ENCODE assay signal across 26 cellular contexts in genomic region chr10:131018886-131019500, GRCh38.
"Had no signal": no experiment of that assay in that cellular context is flagged by ENCODE, and none has a peak within 500 bp of the region (broad histone marks: within the 10 kb centered on the region; RNA-seq: fewer than 3 reads in every experiment).

No MANE protein-coding gene starts in this region.

- H3K27ac Mint-ChIP-seq: activated CD4-positive, alpha-beta T cell treated with anti-CD3 and anti-CD28 coated beads, Interleukin-2, amount 10 ng/mL, durations not matched to agents 24 days and 14 days; activated CD8-positive, alpha-beta memory T cell treated with anti-CD3 and anti-CD28 coated beads, Interleukin-2, amount 10 ng/mL, durations not matched to agents 7 days and 5 days; activated naive CD4-positive, alpha-beta T cell treated with anti-CD3 and anti-CD28 coated beads, Interleukin-2, amount 50 U/mL, for 24 hours; activated T-cell treated with anti-CD3 and anti-CD28 coated beads, Interleukin-2, amount 50 U/mL, for 24 hours; activated T-helper 1 cell treated with anti-CD3 and anti-CD28 coated beads, Interleukin-12 subunit alpha, Interleukin-12 subunit beta, Interleukin-2, Interleukin-4 antibody, amounts not matched to agents 30 ng/mL and 10 ng/mL and 1 ng/mL, durations not matched to agents 14 hours and 24 hours and 36 hours; IgD-negative memory B cell; T-helper 1 cell treated with Interleukin-12 subunit alpha and Interleukin-12 subunit beta and Interleukin-4 antibody, amounts not matched to agents 30 μg/mL and 1 μg/mL, for 36 hours; WTC11 had no signal

- H3K4me1 Mint-ChIP-seq: activated CD4-positive, alpha-beta T cell treated with anti-CD3 and anti-CD28 coated beads, Interleukin-2, amount 10 ng/mL, durations not matched to agents 24 days and 14 days; activated CD8-positive, alpha-beta memory T cell treated with anti-CD3 and anti-CD28 coated beads, Interleukin-2, amount 10 ng/mL, durations not matched to agents 7 days and 5 days; activated naive CD4-positive, alpha-beta T cell treated with anti-CD3 and anti-CD28 coated beads, Interleukin-2, amount 50 U/mL, for 24 hours; WTC11 had no signal

- DNase-seq: activated CD4-positive, alpha-beta T cell treated with anti-CD3 and anti-CD28 coated beads, Interleukin-2, amount 10 ng/mL, durations not matched to agents 24 days and 14 days; activated CD4-positive, alpha-beta T cell treated with anti-CD3 and anti-CD28 coated beads, Interleukin-2, amount 50 U/mL, for 48 hours; activated CD4-positive, CD25-positive, alpha-beta regulatory T cell treated with anti-CD3 and anti-CD28 coated beads, Interleukin-2, amount 50 U/mL, for 72 hours; activated CD8-positive, alpha-beta memory T cell treated with anti-CD3 and anti-CD28 coated beads, Interleukin-2, amount 10 ng/mL, durations not matched to agents 7 days and 5 days; activated effector memory CD4-positive, alpha-beta T cell treated with Interleukin-2 at 50 U/mL for 16 hours; activated naive CD4-positive, alpha-beta T cell; activated T-cell treated with anti-CD3 and anti-CD28 coated beads, Interleukin-2, amount 50 U/mL, for 24 hours; aorta; body of pancreas; central memory CD4-positive, alpha-beta T cell; NCI-H1092 treated with DMSO at 0.1 percent for 48 hours; NCI-H1417 treated with DMSO at 0.1 percent for 48 hours; NCI-H1694; NCI-H2081; NCI-H510A treated with DMSO at 0.1 percent for 48 hours; SHP77; T-helper 9 cell had no signal

- H3K27me3 Mint-ChIP-seq: activated CD4-positive, alpha-beta T cell treated with anti-CD3 and anti-CD28 coated beads, Interleukin-2, amount 10 ng/mL, durations not matched to agents 24 days and 14 days; activated CD8-positive, alpha-beta memory T cell treated with anti-CD3 and anti-CD28 coated beads, Interleukin-2, amount 10 ng/mL, durations not matched to agents 7 days and 5 days; activated naive CD4-positive, alpha-beta T cell treated with anti-CD3 and anti-CD28 coated beads, Interleukin-2, amount 50 U/mL, for 24 hours; activated T-cell treated with anti-CD3 and anti-CD28 coated beads, Interleukin-2, amount 50 U/mL, for 24 hours had no signal

- H3K27ac ChIP-seq: body of pancreas, KMS-11, RWPE1, SJSA1 had no signal

- H3K4me2 ChIP-seq: KMS-11 had no signal

- H3K4me3 Mint-ChIP-seq: activated CD4-positive, alpha-beta T cell treated with anti-CD3 and anti-CD28 coated beads, Interleukin-2, amount 10 ng/mL, durations not matched to agents 24 days and 14 days; activated CD8-positive, alpha-beta memory T cell treated with anti-CD3 and anti-CD28 coated beads, Interleukin-2, amount 10 ng/mL, durations not matched to agents 7 days and 5 days; activated naive CD4-positive, alpha-beta T cell treated with anti-CD3 and anti-CD28 coated beads, Interleukin-2, amount 50 U/mL, for 24 hours; activated T-cell treated with anti-CD3 and anti-CD28 coated beads, Interleukin-2, amount 50 U/mL, for 24 hours; activated T-helper 1 cell treated with anti-CD3 and anti-CD28 coated beads, Interleukin-12 subunit alpha, Interleukin-12 subunit beta, Interleukin-2, Interleukin-4 antibody, amounts not matched to agents 30 ng/mL and 10 ng/mL and 1 ng/mL, durations not matched to agents 14 hours and 24 hours and 36 hours; IgD-negative memory B cell; T-helper 1 cell treated with Interleukin-12 subunit alpha and Interleukin-12 subunit beta and Interleukin-4 antibody, amounts not matched to agents 30 μg/mL and 1 μg/mL, for 36 hours; WTC11 had no signal

- H3K4me1 ChIP-seq: SJSA1 had no signal

- H3K36me3 Mint-ChIP-seq: activated CD8-positive, alpha-beta memory T cell treated with anti-CD3 and anti-CD28 coated beads, Interleukin-2, amount 10 ng/mL, durations not matched to agents 7 days and 5 days; activated naive CD4-positive, alpha-beta T cell treated with anti-CD3 and anti-CD28 coated beads, Interleukin-2, amount 50 U/mL, for 24 hours had no signal

- H3K9me3 ChIP-seq: body of pancreas had no signal

- H3K9me3 Mint-ChIP-seq: activated CD4-positive, alpha-beta T cell treated with anti-CD3 and anti-CD28 coated beads, Interleukin-2, amount 10 ng/mL, durations not matched to agents 24 days and 14 days; activated naive CD4-positive, alpha-beta T cell treated with anti-CD3 and anti-CD28 coated beads, Interleukin-2, amount 50 U/mL, for 24 hours; activated T-cell treated with anti-CD3 and anti-CD28 coated beads, Interleukin-2, amount 50 U/mL, for 24 hours; activated T-helper 1 cell treated with anti-CD3 and anti-CD28 coated beads, Interleukin-12 subunit alpha, Interleukin-12 subunit beta, Interleukin-2, Interleukin-4 antibody, amounts not matched to agents 30 ng/mL and 10 ng/mL and 1 ng/mL, durations not matched to agents 14 hours and 24 hours and 36 hours; T-helper 1 cell treated with Interleukin-12 subunit alpha and Interleukin-12 subunit beta and Interleukin-4 antibody, amounts not matched to agents 30 μg/mL and 1 μg/mL, for 36 hours had no signal

- H3K9ac ChIP-seq: KMS-11 had no signal

- ATAC-seq: activated CD8-positive, alpha-beta memory T cell treated with anti-CD3 and anti-CD28 coated beads, Interleukin-2, amount 10 ng/mL, durations not matched to agents 7 days and 5 days; body of pancreas; Panc1; WTC11 had no signal

- H3K27me3 ChIP-seq: body of pancreas, SJSA1 had no signal

- H3K4me3 ChIP-seq: body of pancreas, SJSA1 had no signal

- H3K36me3 ChIP-seq: SJSA1 had no signal
